In the genomic region with DNA sequence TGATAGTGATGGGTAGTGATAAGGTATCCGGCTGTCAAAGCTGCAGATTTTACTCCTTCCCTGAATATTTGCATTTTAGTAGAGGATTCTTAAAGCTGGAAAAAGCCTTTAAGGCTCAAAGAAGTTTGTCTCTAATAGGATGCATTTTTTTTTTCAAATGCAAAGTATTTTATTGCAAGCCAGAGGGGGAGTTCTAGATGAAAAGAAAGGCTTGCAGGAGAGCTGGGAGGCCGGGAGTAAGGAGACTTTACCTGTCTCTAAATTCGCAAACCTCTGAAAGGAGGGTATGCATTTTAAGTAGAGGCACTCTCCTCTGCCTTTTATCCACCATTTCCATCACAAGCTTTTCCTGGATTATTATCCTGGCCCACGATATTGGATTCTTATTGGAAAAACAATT, we compare ENCODE assay signal across 2 cellular contexts.
TF ChIP-seq lines count a peak whose summit lies in the region.

No MANE protein-coding gene starts in this region.

TF ChIP-seq in GM23338, 12 proteins besides CTCF, POLR2A, EP300 and RAD21:
- TF ChIP-seq NANOG (IDR thresholded peaks at IDR 0.05; ENCODE audit: borderline replicate concordance): peak; percentile 18; the same call in 1 of the 2 replicates
- no peak for TF ChIP-seq REST (IDR thresholded peaks at IDR 0.05; ENCODE audit: unreplicated experiment)
TF ChIP-seq in GM23338: peak in this region for 1.

TF ChIP-seq in H1, 55 proteins besides CTCF, POLR2A, EP300 and RAD21:
- TF ChIP-seq KDM1A (IDR thresholded peaks at IDR 0.05; ENCODE audit: borderline replicate concordance, low read length) (no peak), KDM5A (IDR thresholded peaks at IDR 0.05; ENCODE audit: low read length) (no peak)
